Comparison of ENCODE assay signal across 9 cellular contexts in genomic region chr1:24704411-24705259, GRCh38. TPM values are rescaled to one million over a fixed set of nuclear protein-coding genes. Genes with fewer than 3 reads are reported as not detected.
DNase-seq lines count a peak whose midpoint lies in the region; ATAC-seq, FAIRE-seq and TF ChIP-seq lines count a peak whose summit lies in the region.
"Had no signal": no experiment of that assay in that cellular context is flagged by ENCODE, and none has a peak within 500 bp of the region (broad histone marks: within the 10 kb centered on the region; RNA-seq: fewer than 3 reads in every experiment).

No MANE protein-coding gene starts in this region.

- in situ Hi-C loops in HepG2 (cut with HindIII; ENCODE audit: extremely low pct_ligation_motif_present, low pct_unique_long_range_greater_than_20kb): no loop called here

- peak overlapping the region; percentile 26; the same call in 1 of the 2 replicates for H3K27ac ChIP-seq in ACC112 (ENCODE audit: low read depth, low read length)
- H3K27ac ChIP-seq in HepG2 (ENCODE audit: extremely low read length, insufficient read depth, low read length): peak overlapping the region; percentile 79
- peak overlapping the region; percentile 34 for H3K27ac ChIP-seq in vagina

- CTCF ChIA-PET in HepG2 (lab: Yijun Ruan, JAX; ENCODE audit: low intra/inter-chr PET ratio, low total read pairs): no interaction called here

- no peaks in the 10 kb centered on the region for H3K9me3 Mint-ChIP-seq in stimulated activated effector memory CD8-positive, alpha-beta T cell treated with anti-CD3 and anti-CD28 coated beads, Interleukin-12 subunit alpha, Interleukin-12 subunit beta, amount 100 ng/mL, for 72 hours
- H3K9me3 Mint-ChIP-seq: activated naive CD8-positive, alpha-beta T cell treated with anti-CD3 and anti-CD28 coated beads, Interleukin-2, amount 10 ng/mL, durations not matched to agents 7 days and 5 days had no signal

- H3K9ac ChIP-seq in HepG2 (ENCODE audit: insufficient read depth, low read depth, low read length): peak overlapping the region; percentile 50

- H3K27me3 ChIP-seq in ACC112 (ENCODE audit: insufficient read depth, low read length) (no peaks in the 10 kb centered on the region), HepG2 (ENCODE audit: control insufficient read depth in 1 of 2, insufficient read depth in 2 of 2, low read length in 2 of 2) (0 out of 5 replicates have a peak, but pooled peaks cover 0 to under 1% of the 10 kb centered on the region in 2 experiments), vagina (no peaks in the 10 kb centered on the region)

- H3K9me3 ChIP-seq in HepG2 (ENCODE audit: low read length) (no peaks in the 10 kb centered on the region), vagina (no peaks in the 10 kb centered on the region)

- no peaks in the 10 kb centered on the region for H3K36me3 ChIP-seq in ACC112 (ENCODE audit: insufficient read depth, low read length)
- no peaks in the 10 kb centered on the region for H3K36me3 ChIP-seq in HepG2 (replicated peaks in 1 of 2; ENCODE audit: control insufficient read depth in 1 of 2, insufficient read depth in 2 of 2, low read length in 2 of 2)
- no peaks in the 10 kb centered on the region for H3K36me3 ChIP-seq in vagina

- H3K36me3 Mint-ChIP-seq in stimulated activated effector memory CD8-positive, alpha-beta T cell treated with anti-CD3 and anti-CD28 coated beads, Interleukin-12 subunit alpha, Interleukin-12 subunit beta, amount 100 ng/mL, for 72 hours: no peaks in the 10 kb centered on the region
- H3K36me3 Mint-ChIP-seq: activated naive CD8-positive, alpha-beta T cell treated with anti-CD3 and anti-CD28 coated beads, Interleukin-2, amount 10 ng/mL, durations not matched to agents 7 days and 5 days had no signal

- H4K20me1 ChIP-seq in HepG2 (ENCODE audit: insufficient read depth, low read length): no peaks in the 10 kb centered on the region

- H3K4me3 ChIP-seq in ACC112 (ENCODE audit: low read depth, low read length): no peak overlapping the region
- peak overlapping the region; percentile 24 to 38 (median 31); a peak in 4 of 6 replicates for H3K4me3 ChIP-seq in HepG2 (replicated peaks in 1 of 3; ENCODE audit: insufficient read depth in 1 of 3, low read depth in 2 of 3, low read length in 3 of 3)
- no peak overlapping the region for H3K4me3 ChIP-seq in vagina

- intact Hi-C loops in HepG2 (cut with micrococcal nuclease; ENCODE audit: unreplicated experiment): loop anchor here (1.0 kb wide), 3 partner anchors 11 to 41 kb away; partner anchors contain the start of gene CLIC4
- intact Hi-C loops in vagina (cut with DNase I): no loop called here

- H3K4me3 Mint-ChIP-seq in stimulated activated effector memory CD8-positive, alpha-beta T cell treated with anti-CD3 and anti-CD28 coated beads, Interleukin-12 subunit alpha, Interleukin-12 subunit beta, amount 100 ng/mL, for 72 hours: no peak overlapping the region
- H3K4me3 Mint-ChIP-seq: activated naive CD8-positive, alpha-beta T cell treated with anti-CD3 and anti-CD28 coated beads, Interleukin-2, amount 10 ng/mL, durations not matched to agents 7 days and 5 days had no signal

- POLR2A ChIA-PET in HepG2 (lab: Yijun Ruan, JAX): interaction anchor here (0.8 to 3.8 kb wide), 18 partner anchors 10 to 528 kb away, joined by 3 to 84 read pairs (median 4); partner anchors contain the start of genes CLIC4 and SYF2

- TSS peak; percentile 95 for BruUV-seq in HepG2 (replicated peaks; lab: Mats Ljungman, UMichigan)

- no peaks in the 10 kb centered on the region for H3K79me2 ChIP-seq in ACC112 (ENCODE audit: control insufficient read depth, insufficient read depth, low read length, unreplicated experiment)
- no peaks in the 10 kb centered on the region for H3K79me2 ChIP-seq in HepG2 (ENCODE audit: insufficient read depth, low read length)

- peak in 1 of 2 experiments; percentile 5; a peak in 1 of 4 replicates for TF ChIP-seq POLR2A in HepG2 (IDR thresholded peaks at IDR 0.05; ENCODE audit: insufficient read depth in 1 of 2, low read depth in 2 of 2, low read length in 2 of 2)
- TF ChIP-seq POLR2A in vagina (IDR thresholded peaks at IDR 0.05): no peak

- peak; percentile 97 for DNase-seq in M059J (ENCODE audit: low read depth)
- DNase-seq in astrocyte of the hippocampus (ENCODE audit: low read depth, low spot score): peak; percentile 86
- no peak for DNase-seq in HepG2 (ENCODE audit: low spot score)
- no peak for DNase-seq in vagina (ENCODE audit: extremely low spot score in 2 of 2)
- no peak for DNase-seq in T-helper 9 cell
- DNase-seq in stimulated activated effector memory CD8-positive, alpha-beta T cell treated with anti-CD3 and anti-CD28 coated beads, Interleukin-12 subunit alpha, Interleukin-12 subunit beta, amount 100 ng/mL, for 72 hours (ENCODE audit: low spot score in 2 of 2): no peak
- DNase-seq: activated naive CD8-positive, alpha-beta T cell treated with anti-CD3 and anti-CD28 coated beads, Interleukin-2, amount 10 ng/mL, durations not matched to agents 7 days and 5 days had no signal

- no peak for TF ChIP-seq RAD21 in HepG2 (CRISPR knock-in tag; IDR thresholded peaks at IDR 0.05)

- H3K4me2 ChIP-seq in HepG2 (ENCODE audit: low read depth, low read length): peak overlapping the region; percentile 70

- no peak overlapping the region for H3K27ac Mint-ChIP-seq in stimulated activated effector memory CD8-positive, alpha-beta T cell treated with anti-CD3 and anti-CD28 coated beads, Interleukin-12 subunit alpha, Interleukin-12 subunit beta, amount 100 ng/mL, for 72 hours
- H3K27ac Mint-ChIP-seq: activated naive CD8-positive, alpha-beta T cell treated with anti-CD3 and anti-CD28 coated beads, Interleukin-2, amount 10 ng/mL, durations not matched to agents 7 days and 5 days had no signal

- 73% methylated on average over 16 of the region's 16 CpGs for WGBS in HepG2 (ENCODE audit: low lambda C conversion rate)

- TF ChIP-seq CTCF in HepG2 (CRISPR knock-in tag; IDR thresholded peaks at IDR 0.05): no peak
- no peak for TF ChIP-seq CTCF in vagina (IDR thresholded peaks at IDR 0.05)

- peaks cover 8% of the 10 kb centered on the region for H3K4me1 Mint-ChIP-seq in stimulated activated effector memory CD8-positive, alpha-beta T cell treated with anti-CD3 and anti-CD28 coated beads, Interleukin-12 subunit alpha, Interleukin-12 subunit beta, amount 100 ng/mL, for 72 hours

- no peak overlapping the region for H2AFZ ChIP-seq in ACC112 (ENCODE audit: low read length, unreplicated experiment)
- H2AFZ ChIP-seq in HepG2 (ENCODE audit: low read length): no peak overlapping the region

- peaks cover 14% of the 10 kb centered on the region for H3K4me1 ChIP-seq in ACC112 (ENCODE audit: control insufficient read depth, insufficient read depth, low read length, unreplicated experiment)
- H3K4me1 ChIP-seq in HepG2 (ENCODE audit: insufficient read depth, low read length): peaks cover 57% of the 10 kb centered on the region
- H3K4me1 ChIP-seq in vagina: no peaks in the 10 kb centered on the region

- no peak for FAIRE-seq in HepG2 (lab: Jason Lieb, UNC)

- no peak for ATAC-seq in HepG2
- ATAC-seq in stimulated activated effector memory CD8-positive, alpha-beta T cell treated with anti-CD3 and anti-CD28 coated beads, Interleukin-12 subunit alpha, Interleukin-12 subunit beta, amount 100 ng/mL, for 72 hours: no peak
- ATAC-seq in HG03457 (IDR thresholded peaks at IDR 0.05; ENCODE audit: unreplicated experiment): no peak

- TF ChIP-seq EP300 in HepG2 (IDR thresholded peaks at IDR 0.05; ENCODE audit: low read depth in 2 of 2, low read length in 2 of 2) (no peak), HepG2 (CRISPR knock-in tag; IDR thresholded peaks at IDR 0.05; ENCODE audit: borderline replicate concordance) (no peak)

TF ChIP-seq in HepG2, 621 proteins besides CTCF, POLR2A, EP300 and RAD21:
- TF ChIP-seq ATF7 (IDR thresholded peaks at IDR 0.05) (peak; percentile 15; the same call in 1 of the 2 replicates), ATF7 (CRISPR knock-in tag; IDR thresholded peaks at IDR 0.05) (no peak), ZNF563 (CRISPR knock-in tag; IDR thresholded peaks at IDR 0.05) (peak; percentile 4; the same call in 1 of the 2 replicates), ZNF556 (CRISPR knock-in tag; IDR thresholded peaks at IDR 0.05; ENCODE audit: borderline replicate concordance) (0 out of 2 replicates have a peak, but pooled peaks have one; percentile 21), ZNF598 (CRISPR knock-in tag; IDR thresholded peaks at IDR 0.05; ENCODE audit: borderline replicate concordance) (no peak)
TF ChIP-seq in HepG2: peak in this region for 3.

RNA-seq across cellular contexts. Expression of gene CLIC4, which starts 40.6 kb away (rescaled TPM):
- total RNA-seq in M059J (2014; rRNA removed; shearing (Covaris generic)): 612 and 621 TPM in 2 replicates
- 77.4 and 120 TPM in 2 replicates for total RNA-seq in HepG2 (2016; rRNA removed; fragmentation: Illumina TruSeq; extraction: Trizol)
- total RNA-seq in HepG2 (2016; cell fraction: cytosol; rRNA removed; fragmentation: Illumina TruSeq; extraction: Trizol; ENCODE audit: low read depth): 5.2 and 5.7 TPM in 2 replicates
- 79.6 and 107 TPM in 2 replicates for total RNA-seq in HepG2 (2016; cell fraction: insoluble cytoplasmic fraction; rRNA removed; fragmentation: Illumina TruSeq; extraction: Trizol)
- total RNA-seq in HepG2 (2016; cell fraction: membrane; rRNA removed; fragmentation: Illumina TruSeq; extraction: Trizol): 27.3 and 32.5 TPM in 2 replicates
- 53.7 and 61.5 TPM in 2 replicates for total RNA-seq in HepG2 (2016; cell fraction: nucleus; rRNA removed; fragmentation: Illumina TruSeq; extraction: Trizol)
- polyA plus RNA-seq in HepG2 (2011; rRNA removed): 19.9 and 23.3 TPM in 2 replicates
- 15.6 and 24.0 TPM in 2 replicates for polyA plus RNA-seq in HepG2 (2011; cell fraction: cytosol; rRNA removed)
- 8.0 and 12.1 TPM in 2 replicates for polyA plus RNA-seq in HepG2 (2011; cell fraction: nucleus; rRNA removed)
- polyA plus RNA-seq in HepG2 (2012): 51.1 and 58.9 TPM in 2 replicates
- polyA plus RNA-seq in HepG2 (2016; cell fraction: cytosol; fragmentation: Illumina TruSeq; extraction: Trizol; ENCODE audit: low read depth): 5.0 and 5.8 TPM in 2 replicates
- polyA plus RNA-seq in HepG2 (2016; cell fraction: insoluble cytoplasmic fraction; fragmentation: Illumina TruSeq; extraction: Trizol; ENCODE audit: low read depth): 122 and 132 TPM in 2 replicates
- 19.2 and 20.4 TPM in 2 replicates for polyA plus RNA-seq in HepG2 (2016; cell fraction: membrane; fragmentation: Illumina TruSeq; extraction: Trizol; ENCODE audit: low read depth)
- polyA plus RNA-seq in HepG2 (2016; cell fraction: nucleus; fragmentation: Illumina TruSeq; extraction: Trizol; ENCODE audit: insufficient read depth, low read depth): 62.7 and 67.7 TPM in 2 replicates
- 11.1 and 23.5 TPM in 2 replicates for polyA minus RNA-seq in HepG2 (2011; rRNA and poly(A)+ RNA removed; ENCODE audit: low replicate concordance)
- 41.9 and 45.3 TPM in 2 replicates for polyA minus RNA-seq in HepG2 (2011; cell fraction: cytosol; rRNA and poly(A)+ RNA removed)
- polyA minus RNA-seq in HepG2 (2011; cell fraction: nucleus; rRNA and poly(A)+ RNA removed): 31.5 and 33.2 TPM in 2 replicates
- 164 TPM for total RNA-seq in vagina

Comparison
In these comparisons a context has a peak if more than half of its experiments do, and no peak if none do; other contexts are left out.
1. H3K27ac ChIP-seq: peak in every context shown above with its lines; median percentile 79 in HepG2; 34 in vagina; 26 in ACC112.
2. H3K4me3 ChIP-seq: peak in HepG2 (3 of 3); none in ACC112 (single experiment) and vagina (0 of 2).
3. DNase-seq: peak in M059J (single experiment) and astrocyte of the hippocampus (single experiment); none in HepG2 (single experiment), vagina (0 of 2), T-helper 9 cell (single experiment) and stimulated activated effector memory CD8-positive, alpha-beta T cell treated with anti-CD3 and anti-CD28 coated beads, Interleukin-12 subunit alpha, Interleukin-12 subunit beta, amount 100 ng/mL, for 72 hours (0 of 2).